In the genomic region with DNA sequence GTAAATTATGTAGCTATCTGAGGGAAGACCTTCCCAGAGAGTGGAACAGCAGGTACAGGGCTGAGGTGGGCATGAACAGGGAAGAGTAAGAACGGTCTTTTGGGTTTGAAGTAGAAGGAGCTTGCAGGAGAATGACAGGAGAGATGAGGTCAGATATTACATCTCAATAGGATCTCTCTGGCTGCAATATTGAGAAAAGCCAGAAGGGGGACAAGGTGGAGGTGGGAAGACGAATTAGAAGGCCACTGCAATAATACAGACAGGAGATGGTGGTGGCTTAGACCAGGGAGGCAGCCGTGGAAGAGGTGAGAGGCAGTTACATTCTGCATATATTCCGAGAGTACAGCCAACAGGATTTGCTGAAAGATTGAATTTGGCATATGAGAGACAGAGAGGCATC, we compare ENCODE assay signal across 8 cellular contexts.
DNase-seq lines count a peak whose midpoint lies in the region; ATAC-seq and TF ChIP-seq lines count a peak whose summit lies in the region.

No MANE protein-coding gene starts in this region.

- no peak overlapping the region for H3K4me3 ChIP-seq in AG04450 (ENCODE audit: low read depth, low read length)
- H3K4me3 ChIP-seq in tibial artery = no peak overlapping the region

- CTCF ChIA-PET in AG04450 (lab: Charles Lee) = interaction anchor here (1.1 to 1.9 kb wide), 2 partner anchors 43 to 256 kb away, joined by 3 to 5 read pairs; no protein-coding TSS in a partner anchor

- DNase-seq in AG04450 (ENCODE audit: low read depth, low spot score) = no peak
- peak; percentile 60 for DNase-seq in RPMI8226
- DNase-seq in left lobe of liver (ENCODE audit: low spot score) = no peak
- no peak for DNase-seq in NOMO-1 treated with DMSO at 0.1 percent for 48 hours (lab: John Stamatoyannopoulos, UW; ENCODE audit: unreplicated experiment)
- no peak for DNase-seq in posterior vena cava (ENCODE audit: low spot score)
- DNase-seq in tibial artery = no peak

- no peaks in the 10 kb centered on the region for H3K36me3 ChIP-seq in tibial artery

- TF ChIP-seq CTCF in AG04450 (IDR thresholded peaks at IDR 0.05; ENCODE audit: low read depth, low read length) (peak; percentile 48), tibial artery (IDR thresholded peaks at IDR 0.05) (no peak)

- H3K9me3 ChIP-seq in AG04450 (ENCODE audit: control insufficient read depth, insufficient read depth, low read length) (no peaks in the 10 kb centered on the region), tibial artery (no peaks in the 10 kb centered on the region)

- H3K27ac ChIP-seq in AG04450 (ENCODE audit: low read depth, low read length) (no peak overlapping the region), tibial artery (no peak overlapping the region)

- intact Hi-C loops in posterior vena cava (cut with DNase I) (no loop called here), tibial artery (cut with DNase I; ENCODE audit: low total_unique reads) (no loop called here)

- H3K27me3 ChIP-seq in AG04450 (ENCODE audit: control insufficient read depth, insufficient read depth, low read length) (peaks cover 2% of the 10 kb centered on the region), tibial artery (no peaks in the 10 kb centered on the region)

- POLR2A ChIA-PET in AG04450 (lab: Yijun Ruan, JAX) = no interaction called here

- ATAC-seq in GM18511 (IDR thresholded peaks at IDR 0.05; ENCODE audit: unreplicated experiment) (peak; percentile 94), HG03060 (IDR thresholded peaks at IDR 0.05; ENCODE audit: low read depth, unreplicated experiment) (peak; percentile 80), left lobe of liver (peak; percentile 55)

- H3K4me1 ChIP-seq in tibial artery = no peaks in the 10 kb centered on the region
